Comparison of ENCODE assay signal across 8 cellular contexts in the genomic region with DNA sequence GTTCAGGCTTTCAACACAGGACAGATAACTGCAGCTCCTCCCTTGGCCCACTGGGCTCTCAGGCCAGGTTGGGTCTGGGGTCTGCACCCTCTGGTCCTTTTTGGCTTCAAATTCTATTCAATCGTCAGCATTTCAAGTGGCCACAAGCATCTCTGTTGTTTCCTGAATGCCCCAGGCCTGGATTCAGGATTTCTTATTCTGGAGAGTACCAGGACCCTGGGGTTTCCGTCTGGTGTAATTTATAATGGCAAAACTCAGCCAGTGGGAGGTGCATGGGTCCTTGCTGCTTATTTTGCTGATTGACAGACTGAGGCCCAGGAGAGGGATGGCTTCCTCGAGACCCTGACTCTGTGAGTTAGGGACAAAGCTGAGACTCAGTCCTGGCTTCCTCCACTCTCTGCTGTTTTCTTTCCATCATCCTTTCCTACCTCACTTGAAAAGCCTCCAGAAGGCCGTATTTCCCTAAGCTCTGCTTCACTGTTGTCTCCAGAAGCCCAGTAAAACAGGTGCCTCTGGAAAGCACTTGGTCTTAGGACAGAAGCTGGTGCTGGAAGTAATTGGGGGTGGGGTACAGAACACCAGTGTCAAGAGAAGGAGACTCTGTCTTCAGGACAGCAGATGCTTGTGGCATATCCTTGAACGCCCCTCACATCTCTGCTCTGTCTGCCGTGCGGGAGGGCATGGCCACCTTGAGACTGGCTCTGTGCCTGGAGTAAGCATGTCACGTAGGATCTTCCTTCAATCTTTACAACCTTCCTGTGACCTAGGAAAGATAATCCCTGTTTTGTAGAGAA. TPM values are rescaled to one million over a fixed set of nuclear protein-coding genes. Genes with fewer than 3 reads are reported as not detected.
DNase-seq lines count a peak whose midpoint lies in the region; ATAC-seq, FAIRE-seq and TF ChIP-seq lines count a peak whose summit lies in the region.

No MANE protein-coding gene starts in this region.

- no peak for FAIRE-seq in keratinocyte (lab: Jason Lieb, UNC)

- TF ChIP-seq POLR2A in IMR-90 (IDR thresholded peaks at IDR 0.05; ENCODE audit: low read depth, low read length) (no peak), spleen (IDR thresholded peaks at IDR 0.05) (no peak)

- no peaks in the 10 kb centered on the region for H3K9me2 ChIP-seq in PC-3 (replicated peaks; ENCODE audit: low read length)

- H4K5ac ChIP-seq in IMR-90 (ENCODE audit: low read depth, low read length) = peak overlapping the region; percentile 9; the same call in 1 of the 2 replicates

- TF ChIP-seq RAD21 in IMR-90 (IDR thresholded peaks at IDR 0.05; ENCODE audit: low read length) = no peak

- H3K9me1 ChIP-seq in IMR-90 (ENCODE audit: insufficient read depth, low read length) = peaks cover 56% of the 10 kb centered on the region
- no peaks in the 10 kb centered on the region for H3K9me1 ChIP-seq in keratinocyte (ENCODE audit: control insufficient read depth, extremely low read depth, insufficient read depth, low read length)

- H2AFZ ChIP-seq in IMR-90 (replicated peaks; ENCODE audit: low read length, poor library complexity) (peak overlapping the region; percentile 15), keratinocyte (ENCODE audit: control insufficient read depth, low read length) (no peak overlapping the region), PC-3 (ENCODE audit: low read length) (no peak overlapping the region)

- H3K4me2 ChIP-seq in IMR-90 (ENCODE audit: low read depth, low read length) = peak overlapping the region; percentile 27
- H3K4me2 ChIP-seq in keratinocyte (ENCODE audit: control insufficient read depth, extremely low read depth, insufficient read depth, low read depth, low read length) = peak overlapping the region; percentile 27
- H3K4me2 ChIP-seq in PC-3 (ENCODE audit: low read length) = no peak overlapping the region

- dilution Hi-C loops in IMR-90 (cut with HindIII; ENCODE audit: low sequenced_read_pairs, unreplicated experiment) (no loop called here), keratinocyte (cut with MboI; ENCODE audit: extremely low pct_ligation_motif_present, low sequenced_read_pairs) (no loop called here)

- in situ Hi-C loops in IMR-90 (cut with MboI; ENCODE audit: low sequenced_read_pairs) = no loop called here

- peak overlapping the region; percentile 27; the same call in 1 of the 2 replicates for H3K18ac ChIP-seq in IMR-90 (ENCODE audit: low read depth, low read length)

- peak overlapping the region; percentile 58 for H3K9ac ChIP-seq in IMR-90 (ENCODE audit: low read depth, low read length)
- peak overlapping the region; percentile 67 for H3K9ac ChIP-seq in keratinocyte (ENCODE audit: control insufficient read depth, extremely low read depth, insufficient read depth, low read length)
- no peak overlapping the region for H3K9ac ChIP-seq in PC-3 (ENCODE audit: low read length)

- peak overlapping the region; percentile 62 for H3K56ac ChIP-seq in IMR-90 (ENCODE audit: extremely low read depth, insufficient read depth, low read length)

- no peaks in the 10 kb centered on the region for H3F3A ChIP-seq in PC-3 (ENCODE audit: low read length, unreplicated experiment)

- H2BK120ac ChIP-seq in IMR-90 (ENCODE audit: low read depth, low read length) = peak overlapping the region; percentile 89

- H3K27ac ChIP-seq in IMR-90 (ENCODE audit: insufficient read depth, low read length) = peak overlapping the region; percentile 84
- peak overlapping the region; percentile 73 for H3K27ac ChIP-seq in adipose tissue (ENCODE audit: low read depth, low read length)
- peak overlapping the region; percentile 89 for H3K27ac ChIP-seq in keratinocyte (ENCODE audit: control insufficient read depth, insufficient read depth, low read length)
- peak overlapping the region; percentile 50 to 96 (median 91) for H3K27ac ChIP-seq in spleen
- H3K27ac ChIP-seq in PC-3 (ENCODE audit: low read length) = no peak overlapping the region

- 0 out of 2 replicates have a peak, but pooled peaks cover 4% of the 10 kb centered on the region for H3K36me3 ChIP-seq in IMR-90 (ENCODE audit: control insufficient read depth, insufficient read depth, low read length)
- peaks cover 10 to 20% of the 10 kb centered on the region in 2 experiments for H3K36me3 ChIP-seq in keratinocyte (ENCODE audit: control insufficient read depth in 2 of 2, extremely low read depth in 1 of 2, insufficient read depth in 2 of 2, low read length in 2 of 2)
- H3K36me3 ChIP-seq in spleen = peaks cover 0 to 41% (median 0%) of the 10 kb centered on the region in 6 donors
- H3K36me3 ChIP-seq in PC-3 (ENCODE audit: low read depth, low read length) = no peaks in the 10 kb centered on the region

- H2BK15ac ChIP-seq in IMR-90 (ENCODE audit: low read depth, low read length) = peak overlapping the region; percentile 64; the same call in 1 of the 3 replicates

- H2BK20ac ChIP-seq in IMR-90 (ENCODE audit: low read depth, low read length) = peak overlapping the region; percentile 59

- H3K23ac ChIP-seq in IMR-90 (ENCODE audit: low read depth, low read length) = peak overlapping the region; percentile 86

- peaks cover 28 to 84% of the 10 kb centered on the region in 2 experiments for H3K79me1 ChIP-seq in IMR-90 (ENCODE audit: low read depth in 1 of 2, low read length in 2 of 2)

- peak overlapping the region; percentile 54 to 87 for H4K8ac ChIP-seq in IMR-90 (ENCODE audit: low read depth in 2 of 2, low read length in 2 of 2)

- H2AK9ac ChIP-seq in IMR-90 (replicated peaks; ENCODE audit: low read depth, low read length, poor library complexity) = peak overlapping the region; percentile 60

- H3K4ac ChIP-seq in IMR-90 (ENCODE audit: low read depth, low read length) = peak overlapping the region; percentile 84

- H3K27me3 ChIP-seq in IMR-90 (ENCODE audit: control insufficient read depth, insufficient read depth, low read length) (no peaks in the 10 kb centered on the region), keratinocyte (ENCODE audit: control insufficient read depth, extremely low read depth, insufficient read depth, low read length) (no peaks in the 10 kb centered on the region), spleen (replicated peaks in 1 of 7) (no peaks in the 10 kb centered on the region), PC-3 (ENCODE audit: low read length) (no peaks in the 10 kb centered on the region)

- BruUV-seq in IMR-90 (replicated peaks; lab: Mats Ljungman, UMichigan) (no TSS peak), PC-3 (replicated peaks; lab: Mats Ljungman, UMichigan) (no TSS peak)

- peaks cover 38% of the 10 kb centered on the region for H3K4me1 ChIP-seq in IMR-90 (ENCODE audit: control insufficient read depth, insufficient read depth, low read length)
- H3K4me1 ChIP-seq in keratinocyte (ENCODE audit: control insufficient read depth, extremely low read depth, insufficient read depth, low read length) = peaks cover 100% of the 10 kb centered on the region
- H3K4me1 ChIP-seq in spleen = peaks cover 57 to 100% (median 98%) of the 10 kb centered on the region in 6 donors
- no peaks in the 10 kb centered on the region for H3K4me1 ChIP-seq in PC-3 (ENCODE audit: insufficient read depth, low read length)

- H3K9me3 ChIP-seq in IMR-90 (ENCODE audit: control insufficient read depth, insufficient read depth, low read length) = no peaks in the 10 kb centered on the region
- no peaks in the 10 kb centered on the region for H3K9me3 ChIP-seq in keratinocyte (ENCODE audit: control insufficient read depth, low read depth, low read length)
- H3K9me3 ChIP-seq in spleen = peaks cover 0 to 14% (median 8%) of the 10 kb centered on the region in 8 donors
- H3K9me3 ChIP-seq in PC-3 (ENCODE audit: low read length) = no peaks in the 10 kb centered on the region

- DNase-seq in IMR-90 (no peak), keratinocyte (ENCODE audit: low read depth, low spot score) (no peak), spleen (no peak), middle frontal gyrus (ENCODE audit: extremely low spot score, low spot score) (no peak), DMS53 treated with DMSO at 0.1 percent for 48 hours (lab: John Stamatoyannopoulos, UW; ENCODE audit: unreplicated experiment) (no peak), T-helper 9 cell (no peak), PC-3 (no peak)

- no CpG with 5 or more reads among the region's 8 CpGs for WGBS in IMR-90 (ENCODE audit: extremely low coverage in 2 of 2, insufficient read length in 1 of 2), 2 experiments
- 19 to 40% (median 28%) methylated on average over 8 of the region's 8 CpGs for WGBS in adipose tissue, 3 donors
- 41 to 57% (median 46%) methylated on average over 8 of the region's 8 CpGs for WGBS in spleen, 5 donors

- H4K20me1 ChIP-seq in IMR-90 (ENCODE audit: insufficient read depth, low read length) (peaks cover 14% of the 10 kb centered on the region), keratinocyte (ENCODE audit: control insufficient read depth, extremely low read depth, insufficient read depth, low read length) (peaks cover 8% of the 10 kb centered on the region), PC-3 (ENCODE audit: low read length) (no peaks in the 10 kb centered on the region)

- peak overlapping the region; percentile 65 for H3K14ac ChIP-seq in IMR-90 (replicated peaks; ENCODE audit: low read depth, low read length)

- CTCF ChIA-PET in IMR-90 (lab: Yijun Ruan, JAX) = interaction anchor here (1.0 to 1.4 kb wide), 2 partner anchors 11 to 53 kb away, joined by 4 to 5 read pairs; no protein-coding TSS in a partner anchor
- CTCF ChIA-PET in PC-3 (lab: Charles Lee) = no interaction called here

- no peak overlapping the region for H3K4me3 ChIP-seq in IMR-90 (ENCODE audit: insufficient read depth, low read depth, low read length)
- H3K4me3 ChIP-seq in keratinocyte (ENCODE audit: control insufficient read depth in 2 of 3, extremely low read depth in 1 of 3, insufficient read depth in 2 of 3, low read depth in 1 of 3, low read length in 3 of 3) = no peak overlapping the region
- peak overlapping the region in 1 of 8 donors; percentile 41 for H3K4me3 ChIP-seq in spleen
- no peak overlapping the region for H3K4me3 ChIP-seq in PC-3 (ENCODE audit: low read length)

- peak; percentile 13 for ATAC-seq in IMR-90 (ENCODE audit: low read depth)
- ATAC-seq in PC-3 = no peak

- peak overlapping the region; percentile 75 for H2BK5ac ChIP-seq in IMR-90 (ENCODE audit: low read depth, low read length, poor library complexity, severe bottlenecking)

- no peak for TF ChIP-seq CTCF in IMR-90 (conservative IDR thresholded peaks at IDR 0.05; ENCODE audit: low read depth, low read length)
- no peak for TF ChIP-seq CTCF in keratinocyte (optimal IDR thresholded peaks at IDR 0.05 in 1 of 3, IDR thresholded peaks at IDR 0.05 in 1 of 3, conservative IDR thresholded peaks at IDR 0.05 in 1 of 3; ENCODE audit: extremely low read depth in 1 of 3, insufficient read depth in 2 of 3, low read length in 3 of 3)
- no peak for TF ChIP-seq CTCF in spleen (IDR thresholded peaks at IDR 0.05 in 8 of 11, conservative IDR thresholded peaks at IDR 0.05 in 3 of 11)
- no peak for TF ChIP-seq CTCF in PC-3 (conservative IDR thresholded peaks at IDR 0.05; ENCODE audit: low read depth, low read length)

- POLR2A ChIA-PET in IMR-90 (lab: Charles Lee; ENCODE audit: unreplicated experiment) = interaction anchor here (0.5 kb wide), 1 partner anchor 14 kb away, joined by 14 read pairs; no protein-coding TSS in a partner anchor
- POLR2A ChIA-PET in PC-3 (lab: Charles Lee; ENCODE audit: unreplicated experiment) = no interaction called here

- intact Hi-C loops in IMR-90 (cut with micrococcal nuclease) = loop anchor here (5.0 kb wide), 1 partner anchor 36 kb away; no protein-coding TSS in a partner anchor
- intact Hi-C loops in spleen (cut with DNase I; ENCODE audit: low total_unique reads) = no loop called here
- intact Hi-C loops in PC-3 (cut with micrococcal nuclease) = no loop called here

- H4K91ac ChIP-seq in IMR-90 (ENCODE audit: insufficient read depth, low read depth, low read length) = peak overlapping the region; percentile 75

- H3K79me2 ChIP-seq in keratinocyte (ENCODE audit: control insufficient read depth, insufficient read depth, low read length) (peaks cover 89% of the 10 kb centered on the region), PC-3 (ENCODE audit: low read length) (no peaks in the 10 kb centered on the region)

- peak overlapping the region; percentile 90 for H2AK5ac ChIP-seq in IMR-90 (ENCODE audit: low read depth, low read length)

RNA-seq across cellular contexts. Expression of a gene that starts 39.5 kb away (rescaled TPM):
- not detected in 2 replicates for total RNA-seq in IMR-90 (2012; rRNA removed)
- not detected in 2 replicates for polyA plus RNA-seq in IMR-90 (2012; rRNA removed)
- not detected in 2 replicates for polyA plus RNA-seq in IMR-90 (2012; cell fraction: cytosol; rRNA removed)
- polyA plus RNA-seq in IMR-90 (2012; cell fraction: nucleus; rRNA removed; ENCODE audit: low replicate concordance) = not detected in 2 replicates
- polyA plus RNA-seq in adipose tissue = under 1 TPM in 1 of 3 donors, not detected in 2; 0.04 TPM
- polyA plus RNA-seq in keratinocyte = 0.03 to 0.42 TPM (median 0.22 TPM) in 3 replicates
- polyA plus RNA-seq in keratinocyte (2011; ENCODE audit: low read depth) = 0.16 TPM
- polyA plus RNA-seq in keratinocyte (2011; cell fraction: cytosol; rRNA removed) = 0.09 and 0.24 TPM in 2 replicates
- 0.23 and 0.28 TPM in 2 replicates for polyA plus RNA-seq in keratinocyte (2011; cell fraction: nucleus; rRNA removed)
- polyA plus RNA-seq in keratinocyte (2012; ENCODE audit: low replicate concordance) = 0.06 and 0.39 TPM in 2 replicates
- 0.13 to 0.16 TPM in 2 of 3 replicates, not detected in the other for polyA minus RNA-seq in keratinocyte
- polyA minus RNA-seq in keratinocyte (2011; cell fraction: cytosol; rRNA and poly(A)+ RNA removed) = not detected
- 0.32 and 0.70 TPM in 2 replicates for polyA minus RNA-seq in keratinocyte (2011; cell fraction: nucleus; rRNA and poly(A)+ RNA removed)
- total RNA-seq in spleen = under 1 TPM in 5 of 7 donors, not detected in 2; 0.11 to 0.46 (median 0.21) TPM
- under 1 TPM; 0.08 to 0.11 (median 0.10) TPM for polyA plus RNA-seq in spleen
- total RNA-seq in PC-3 (2014; rRNA removed) = not detected in 2 replicates

RNA-seq across cellular contexts. Expression of a gene that starts 44.1 kb away (rescaled TPM):
- 13.3 and 18.5 TPM in 2 replicates for total RNA-seq in IMR-90 (2012; rRNA removed)
- 40.6 and 43.0 TPM in 2 replicates for polyA plus RNA-seq in IMR-90 (2012; rRNA removed)
- 55.8 and 57.7 TPM in 2 replicates for polyA plus RNA-seq in IMR-90 (2012; cell fraction: cytosol; rRNA removed)
- 36.3 and 44.3 TPM in 2 replicates for polyA plus RNA-seq in IMR-90 (2012; cell fraction: nucleus; rRNA removed; ENCODE audit: low replicate concordance)
- 10 to 100 TPM; 29.5 to 82.7 (median 36.2) TPM for polyA plus RNA-seq in adipose tissue
- 71.1 to 191 TPM (median 87.0 TPM) in 3 replicates for polyA plus RNA-seq in keratinocyte
- polyA plus RNA-seq in keratinocyte (2011; ENCODE audit: low read depth) = 24.8 TPM
- polyA plus RNA-seq in keratinocyte (2011; cell fraction: cytosol; rRNA removed) = 64.9 and 73.6 TPM in 2 replicates
- 286 and 296 TPM in 2 replicates for polyA plus RNA-seq in keratinocyte (2011; cell fraction: nucleus; rRNA removed)
- 89.0 and 143 TPM in 2 replicates for polyA plus RNA-seq in keratinocyte (2012; ENCODE audit: low replicate concordance)
- polyA minus RNA-seq in keratinocyte = 94.5 to 356 TPM (median 124 TPM) in 3 replicates
- 73.1 TPM for polyA minus RNA-seq in keratinocyte (2011; cell fraction: cytosol; rRNA and poly(A)+ RNA removed)
- polyA minus RNA-seq in keratinocyte (2011; cell fraction: nucleus; rRNA and poly(A)+ RNA removed) = 118 and 190 TPM in 2 replicates
- 100 to 1,000 TPM in 6 of 7 donors, 10 to 100 TPM in 1; 81.3 to 172 (median 129) TPM for total RNA-seq in spleen
- 10 to 100 TPM; 13.3 to 32.5 (median 24.6) TPM for polyA plus RNA-seq in spleen
- total RNA-seq in PC-3 (2014; rRNA removed) = not detected in 2 replicates
